25 cellular contexts compared by ENCODE assay signal in the genomic region with DNA sequence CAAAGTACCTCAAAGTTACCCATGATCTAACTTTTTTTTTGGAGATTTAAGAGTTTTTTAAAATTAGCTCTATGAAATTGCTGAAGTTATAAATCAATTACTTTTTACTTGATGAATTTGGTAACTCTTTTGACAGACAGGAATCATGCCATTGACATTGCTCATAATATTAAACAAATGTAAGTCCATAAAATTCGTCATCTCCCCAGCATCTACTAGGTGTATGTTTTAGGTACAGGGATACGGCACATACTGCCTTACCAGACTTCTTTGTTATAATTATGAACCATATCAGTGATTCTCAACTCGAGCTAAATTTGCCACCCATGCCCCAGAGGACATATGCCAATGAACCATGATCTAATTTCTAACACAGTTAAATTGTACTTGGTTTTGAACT.
"Had no signal": no experiment of that assay in that cellular context is flagged by ENCODE, and none has a peak within 500 bp of the region (broad histone marks: within the 10 kb centered on the region; RNA-seq: fewer than 3 reads in every experiment).

No MANE protein-coding gene starts in this region.

- H3K27ac ChIP-seq: dorsolateral prefrontal cortex, gastroesophageal sphincter, heart left ventricle, hepatocyte, left lung, neural progenitor cell, parathyroid adenoma, right lobe of liver, suprapubic skin, transverse colon, upper lobe of right lung, uterus had no signal

- H3K36me3 ChIP-seq: gastroesophageal sphincter, heart left ventricle, left lung, neural progenitor cell, right lobe of liver, suprapubic skin, transverse colon, upper lobe of right lung, uterus had no signal

- H3K27me3 ChIP-seq: dorsolateral prefrontal cortex, gastroesophageal sphincter, heart left ventricle, hepatocyte, left lung, neural progenitor cell, right lobe of liver, suprapubic skin, transverse colon, upper lobe of right lung, uterus had no signal

- H3K9me3 ChIP-seq: gastroesophageal sphincter, heart left ventricle, left lung, right lobe of liver, suprapubic skin, transverse colon, upper lobe of right lung, uterus had no signal

- DNase-seq: dorsolateral prefrontal cortex; effector CD4-positive, alpha-beta T cell; foreskin fibroblast; heart left ventricle; left cardiac atrium; left lung; mesendoderm; midbrain; naive thymus-derived CD4-positive, alpha-beta T cell; right lobe of liver; small intestine; stimulated activated CD4-positive, alpha-beta T cell treated with anti-CD3 and anti-CD28 coated beads, Interleukin-15, amount 100 ng/mL, for 24 hours; stimulated activated CD4-positive, alpha-beta T cell treated with anti-CD3 and anti-CD28 coated beads, Interleukin-2, amount 100 ng/mL, for 48 hours; stimulated activated CD8-positive, alpha-beta memory T cell treated with anti-CD3 and anti-CD28 coated beads, Interleukin-4, amount 100 ng/mL, for 48 hours; stimulated activated naive CD4-positive, alpha-beta T cell; stimulated activated naive CD8-positive, alpha-beta T cell treated with anti-CD3 and anti-CD28 coated beads, Interleukin-15, amount 100 ng/mL, for 72 hours; transverse colon; upper lobe of right lung; uterus had no signal

- H3K9ac ChIP-seq: neural progenitor cell, parathyroid adenoma had no signal

- H2AFZ ChIP-seq: hepatocyte, neural progenitor cell, parathyroid adenoma had no signal

- ATAC-seq: esophagus mucosa; gastroesophageal sphincter; heart left ventricle; left cardiac atrium; left lung; naive thymus-derived CD4-positive, alpha-beta T cell; right lobe of liver; stimulated activated naive CD8-positive, alpha-beta T cell treated with anti-CD3 and anti-CD28 coated beads, Interleukin-15, amount 100 ng/mL, for 72 hours; upper lobe of right lung had no signal

- H3K4me2 ChIP-seq: hepatocyte, neural progenitor cell had no signal

- H3K4me3 ChIP-seq: dorsolateral prefrontal cortex, gastroesophageal sphincter, heart left ventricle, hepatocyte, left lung, neural progenitor cell, right lobe of liver, suprapubic skin, transverse colon, upper lobe of right lung, uterus had no signal

- H3K79me2 ChIP-seq: hepatocyte, parathyroid adenoma had no signal

- H3K4me1 ChIP-seq: parathyroid adenoma, right lobe of liver, uterus had no signal
